In the genomic region with DNA sequence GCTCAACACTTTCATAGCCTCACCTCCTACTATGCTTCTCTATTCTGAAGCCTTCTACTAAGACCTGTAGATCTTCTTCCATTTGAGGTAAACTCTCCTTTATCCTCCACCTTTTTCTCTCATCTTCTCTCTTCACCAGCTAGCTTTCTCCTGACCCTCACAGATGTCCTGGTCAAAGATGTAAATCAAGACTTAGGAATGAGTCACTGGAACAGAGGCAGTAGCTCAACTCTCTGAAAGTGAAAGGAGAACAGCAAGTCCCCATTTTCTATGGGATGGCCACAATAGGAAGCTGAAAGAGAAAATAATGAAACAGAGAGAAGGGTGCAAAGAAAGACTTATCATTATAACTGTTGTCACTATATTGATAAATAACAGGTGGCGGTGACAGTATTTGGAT, we compare ENCODE assay signal across 1 cellular context.
TF ChIP-seq lines count a peak whose summit lies in the region.

No MANE protein-coding gene starts in this region.

TF ChIP-seq in IMR-90, 13 proteins besides CTCF, POLR2A, EP300 and RAD21:
- TF ChIP-seq CHD1 (IDR thresholded peaks at IDR 0.05; ENCODE audit: low read depth, low read length) (no peak), NFE2L2 (IDR thresholded peaks at IDR 0.05; ENCODE audit: low read depth, low read length) (no peak), MAFK (IDR thresholded peaks at IDR 0.05; ENCODE audit: low read depth, low read length) (no peak), MXI1 (IDR thresholded peaks at IDR 0.05; ENCODE audit: borderline replicate concordance, low read depth, low read length) (no peak), RCOR1 (IDR thresholded peaks at IDR 0.05; ENCODE audit: insufficient replicate concordance, low read length) (no peak), ELK1 (IDR thresholded peaks at IDR 0.05; ENCODE audit: borderline replicate concordance, low read depth, low read length) (no peak), FOS (IDR thresholded peaks at IDR 0.05; ENCODE audit: low read depth, low read length) (no peak), SMC3 (IDR thresholded peaks at IDR 0.05; ENCODE audit: low read depth, low read length) (no peak), RFX5 (IDR thresholded peaks at IDR 0.05; ENCODE audit: low read depth, low read length) (no peak), BHLHE40 (IDR thresholded peaks at IDR 0.05; ENCODE audit: low read depth, low read length) (no peak), CEBPB (IDR thresholded peaks at IDR 0.05; ENCODE audit: low read depth, low read length) (no peak), MAZ (IDR thresholded peaks at IDR 0.05; ENCODE audit: borderline replicate concordance, low read depth, low read length) (no peak), USF2 (IDR thresholded peaks at IDR 0.05; ENCODE audit: low read depth, low read length) (no peak)
